ENCODE assay signal across 17 cellular contexts in the genomic region with DNA sequence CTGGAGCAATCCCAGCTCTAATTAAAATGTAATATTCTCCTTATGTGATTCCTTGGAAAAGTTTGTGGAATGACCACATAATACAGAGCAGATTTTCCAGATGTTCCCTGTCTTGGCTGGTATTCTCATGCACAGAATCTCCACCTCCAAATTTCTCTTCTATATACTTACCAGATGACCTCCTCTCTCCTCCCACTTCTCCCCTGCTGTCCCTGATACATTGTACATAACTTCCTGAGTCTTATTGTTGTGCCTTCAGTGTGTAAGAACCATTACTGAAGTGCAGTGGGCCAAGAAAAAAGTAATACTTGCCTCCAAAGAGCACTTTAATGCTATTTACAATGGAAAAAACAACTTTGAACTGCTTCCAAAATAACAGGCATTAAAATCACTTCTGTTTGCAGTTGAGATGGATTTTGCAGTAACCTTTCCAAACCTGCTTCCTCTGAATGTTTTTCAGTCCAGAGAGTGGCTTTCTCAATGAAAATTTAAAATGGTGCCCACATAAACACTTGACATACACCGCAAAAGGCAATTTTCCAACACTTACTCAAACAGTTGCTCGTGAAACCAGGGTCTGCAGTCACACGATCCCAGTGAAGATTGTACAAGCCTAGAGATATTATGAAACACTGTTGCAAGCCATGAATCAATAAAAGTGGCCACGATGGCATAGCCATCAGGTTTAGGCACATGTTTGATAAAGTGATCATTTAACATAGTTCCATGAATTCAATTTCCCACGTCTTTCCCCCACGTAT.
A peak's percentile ranks its signal among the peaks of the same experiment; 100 is the strongest.
DNase-seq lines count a peak whose midpoint lies in the region; ATAC-seq and TF ChIP-seq lines count a peak whose summit lies in the region.
"Had no signal": no experiment of that assay in that cellular context is flagged by ENCODE, and none has a peak within 500 bp of the region (broad histone marks: within the 10 kb centered on the region; RNA-seq: fewer than 3 reads in every experiment).

No MANE protein-coding gene starts in this region.

- no peak overlapping the region for H3K4me3 ChIP-seq in right lobe of liver
- H3K4me3 ChIP-seq: breast epithelium, ovary had no signal

- peaks cover 31% of the 10 kb centered on the region for H3K4me1 Mint-ChIP-seq in brain
- H3K4me1 Mint-ChIP-seq: activated CD4-positive, alpha-beta T cell treated with anti-CD3 and anti-CD28 coated beads, Interleukin-2, amount 10 ng/mL, durations not matched to agents 7 days and 5 days; immature natural killer cell had no signal

- no peaks in the 10 kb centered on the region for H3K36me3 Mint-ChIP-seq in brain
- H3K36me3 Mint-ChIP-seq: activated naive CD4-positive, alpha-beta T cell treated with anti-CD3 and anti-CD28 coated beads, Interleukin-2, amount 50 U/mL, for 72 hours; immature natural killer cell had no signal

- H3K27me3 ChIP-seq in right lobe of liver: no peaks in the 10 kb centered on the region
- H3K27me3 ChIP-seq: ovary had no signal

- TF ChIP-seq CTCF in brain (conservative IDR thresholded peaks at IDR 0.05) (no peak), right lobe of liver (IDR thresholded peaks at IDR 0.05) (no peak)

- DNase-seq in DMS79 treated with DMSO at 0.1 percent for 48 hours (lab: John Stamatoyannopoulos, UW) (peak; percentile 99), NCI-H1105 treated with DMSO at 0.1 percent for 48 hours (lab: John Stamatoyannopoulos, UW) (peak; percentile 87), right lobe of liver (peak in 1 of 3 donors; percentile 46), dedifferentiated amniotic fluid mesenchymal stem cell (ENCODE audit: extremely low spot score) (no peak), A172 (ENCODE audit: low spot score) (no peak), retina (no peak)
- DNase-seq in activated CD4-positive, alpha-beta T cell treated with anti-CD3 and anti-CD28 coated beads, Interleukin-2, amount 50 U/mL, for 4 hours: no peak
- DNase-seq: activated CD4-positive, alpha-beta T cell treated with anti-CD3 and anti-CD28 coated beads, Interleukin-2, amount 10 ng/mL, durations not matched to agents 7 days and 5 days; activated T-cell treated with anti-CD3 and anti-CD28 coated beads, Interleukin-2, amount 50 U/mL, for 24 hours; foreskin melanocyte; immature natural killer cell; Kasumi-1; ovary; stimulated activated naive CD8-positive, alpha-beta T cell treated with anti-CD3 and anti-CD28 coated beads, Interleukin-15, Interleukin-2, amounts not matched to agents 100 U/mL and 50 U/mL, for 24 hours had no signal

- H3K9me3 ChIP-seq in right lobe of liver: no peaks in the 10 kb centered on the region
- H3K9me3 ChIP-seq: breast epithelium, ovary had no signal

- no peak for TF ChIP-seq POLR2A in right lobe of liver (IDR thresholded peaks at IDR 0.05)

- H3K27ac Mint-ChIP-seq in brain: peak overlapping the region in 4 of 5 experiments; percentile 2 to 80 (median 31)
- H3K27ac Mint-ChIP-seq: activated CD4-positive, alpha-beta T cell treated with anti-CD3 and anti-CD28 coated beads, Interleukin-2, amount 10 ng/mL, durations not matched to agents 7 days and 5 days; activated naive CD4-positive, alpha-beta T cell treated with anti-CD3 and anti-CD28 coated beads, Interleukin-2, amount 50 U/mL, for 72 hours; activated T-cell treated with anti-CD3 and anti-CD28 coated beads, Interleukin-2, amount 50 U/mL, for 24 hours; immature natural killer cell had no signal

- peak overlapping the region in 1 of 5 experiments; percentile 7 for H3K4me3 Mint-ChIP-seq in brain
- H3K4me3 Mint-ChIP-seq: activated CD4-positive, alpha-beta T cell treated with anti-CD3 and anti-CD28 coated beads, Interleukin-2, amount 10 ng/mL, durations not matched to agents 7 days and 5 days; activated T-cell treated with anti-CD3 and anti-CD28 coated beads, Interleukin-2, amount 50 U/mL, for 24 hours; immature natural killer cell had no signal

- WGBS in right lobe of liver (ENCODE audit: insufficient coverage, low coverage, low lambda C conversion rate, missing lambda C conversion rate): 32% methylated on average over 6 of the region's 6 CpGs

- no peaks in the 10 kb centered on the region for H3K9me3 Mint-ChIP-seq in brain
- H3K9me3 Mint-ChIP-seq: activated CD4-positive, alpha-beta T cell treated with anti-CD3 and anti-CD28 coated beads, Interleukin-2, amount 10 ng/mL, durations not matched to agents 7 days and 5 days; activated naive CD4-positive, alpha-beta T cell treated with anti-CD3 and anti-CD28 coated beads, Interleukin-2, amount 50 U/mL, for 72 hours; activated T-cell treated with anti-CD3 and anti-CD28 coated beads, Interleukin-2, amount 50 U/mL, for 24 hours had no signal

- H3K27ac ChIP-seq in right lobe of liver: no peak overlapping the region
- H3K27ac ChIP-seq: breast epithelium, ovary had no signal

- ATAC-seq in right lobe of liver: peak; percentile 38 to 88 (median 66)
- ATAC-seq: activated naive CD4-positive, alpha-beta T cell treated with anti-CD3 and anti-CD28 coated beads, Interleukin-2, amount 50 U/mL, for 72 hours; stimulated activated naive CD8-positive, alpha-beta T cell treated with anti-CD3 and anti-CD28 coated beads, Interleukin-15, Interleukin-2, amounts not matched to agents 100 U/mL and 50 U/mL, for 24 hours had no signal

- peaks cover 0 to 8% (median 0%) of the 10 kb centered on the region in 4 donors for H3K4me1 ChIP-seq in right lobe of liver
- H3K4me1 ChIP-seq: breast epithelium had no signal

- no peaks in the 10 kb centered on the region for H3K36me3 ChIP-seq in right lobe of liver
- H3K36me3 ChIP-seq: breast epithelium, ovary had no signal

- intact Hi-C loops in right lobe of liver (cut with DNase I): no loop called here

- H3K27me3 Mint-ChIP-seq in brain: peaks cover 11% of the 10 kb centered on the region

Comparison
In these comparisons a context has a peak if more than half of its experiments do, and no peak if none do; other contexts are left out.
1. DNase-seq: peak in DMS79 treated with DMSO at 0.1 percent for 48 hours (single experiment) and NCI-H1105 treated with DMSO at 0.1 percent for 48 hours (single experiment); none in dedifferentiated amniotic fluid mesenchymal stem cell (single experiment), A172 (single experiment), activated CD4-positive, alpha-beta T cell treated with anti-CD3 and anti-CD28 coated beads, Interleukin-2, amount 50 U/mL, for 4 hours (0 of 2) and retina (single experiment).